Comparison of ENCODE assay signal across 21 cellular contexts in the genomic region with DNA sequence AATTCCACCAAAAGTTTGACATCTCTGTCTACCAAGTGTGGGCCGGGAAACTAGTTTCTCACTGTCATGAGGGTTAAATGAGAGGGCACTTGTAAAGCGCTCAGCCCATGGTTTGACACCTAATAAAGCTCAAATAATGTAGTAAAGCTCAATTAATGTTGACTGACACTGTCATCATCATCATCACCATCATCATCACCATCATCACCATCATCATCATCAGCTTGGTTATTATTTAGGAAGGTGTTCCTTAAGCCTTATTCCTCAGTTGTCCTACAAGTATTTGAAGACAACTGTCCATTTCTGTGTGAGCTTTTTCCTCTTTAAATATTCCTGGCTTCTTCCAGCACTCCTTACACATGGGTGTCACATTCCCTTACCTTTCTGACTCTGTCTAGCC.
"Had no signal": no experiment of that assay in that cellular context is flagged by ENCODE, and none has a peak within 500 bp of the region (broad histone marks: within the 10 kb centered on the region; RNA-seq: fewer than 3 reads in every experiment).

No MANE protein-coding gene starts in this region.

- H3K9ac ChIP-seq: KMS-11, SK-N-SH had no signal

- H3K4me2 ChIP-seq: KMS-11, SK-N-SH had no signal

- H3K27ac ChIP-seq: HL-60, KMS-11 had no signal

- H3K9me3 ChIP-seq: SK-N-SH had no signal

- FAIRE-seq: RCC 7860 had no signal

- DNase-seq: IMR-90, Kasumi-1, MM.1S, NCI-H1092 treated with DMSO at 0.1 percent for 48 hours, NCI-H1436, NCI-H187, NCI-H2029, NCI-H2171 treated with DMSO at 0.1 percent for 48 hours, NCI-H226, NCI-H446, NCI-H510A, NCI-H524 treated with DMSO at 0.1 percent for 48 hours, NCI-H69, NCI-H774, Right ventricle myocardium superior, RPMI8226, SK-N-SH, T-helper 1 cell had no signal
